Comparison of ENCODE assay signal across 8 cellular contexts in the genomic region with DNA sequence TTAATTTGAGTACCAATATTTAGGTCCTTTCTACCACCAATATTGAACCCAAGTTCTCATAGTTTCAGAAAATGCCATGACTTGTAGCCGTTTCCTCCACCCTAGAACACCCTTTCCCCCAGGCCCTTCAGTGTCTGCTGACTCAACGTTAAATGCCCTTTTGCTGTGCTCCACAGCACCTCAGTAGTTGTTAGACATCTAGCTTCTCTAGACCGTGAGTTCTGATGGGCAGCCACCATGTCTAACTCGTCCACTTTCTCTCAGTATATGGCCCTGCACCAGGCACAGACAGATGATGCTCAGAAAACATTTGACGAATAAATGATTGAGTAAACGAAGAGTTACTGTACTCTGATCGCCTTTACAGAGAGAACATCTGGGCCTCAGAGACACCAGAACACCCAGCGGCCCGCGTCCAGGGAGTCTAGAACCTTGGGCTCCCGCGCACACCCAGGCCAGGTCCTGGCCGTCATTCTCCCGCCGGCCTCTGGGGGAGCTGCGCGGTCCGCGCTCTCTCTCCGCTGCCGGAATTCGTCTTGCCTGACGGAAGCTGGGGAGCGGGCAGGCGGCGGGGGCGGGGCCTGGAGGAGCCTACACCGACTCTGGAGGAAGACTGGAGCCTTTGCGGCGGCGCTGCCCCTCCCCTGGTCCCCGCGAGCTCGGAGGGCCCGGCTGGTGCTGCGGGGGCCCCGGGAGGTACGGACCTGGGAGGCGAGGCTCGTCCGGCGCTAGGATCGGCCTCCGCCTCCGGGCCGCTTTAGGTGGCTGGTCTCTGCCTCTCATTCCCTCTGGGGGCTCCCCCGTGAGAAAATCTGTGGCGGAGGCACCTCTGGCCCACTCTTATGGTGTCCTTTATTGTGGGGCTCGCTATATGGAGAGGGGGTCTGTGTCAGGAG. TPM values are rescaled to one million over a fixed set of nuclear protein-coding genes. Genes with fewer than 3 reads are reported as not detected.
A peak's percentile ranks its signal among the peaks of the same experiment; 100 is the strongest.
DNase-seq lines count a peak whose midpoint lies in the region; ATAC-seq and TF ChIP-seq lines count a peak whose summit lies in the region.

A gene (plus strand): TSS at position 582 of the 896 bp plus-strand sequence. CDS start 1,488 bp downstream, outside the sequence.

- H3K4me3 ChIP-seq in kidney epithelial cell (ENCODE audit: low read depth, low read length), result peak within 1 kb of the TSS; percentile 92

- H3K27me3 ChIP-seq in kidney epithelial cell (ENCODE audit: control insufficient read depth, insufficient read depth, low read length), result no peaks in the 10 kb centered on the region

- no peaks in the 10 kb centered on the region for H3K27me3 Mint-ChIP-seq in central memory CD8-positive, alpha-beta T cell

- peak; percentile 48 for ATAC-seq in GM18861 (IDR thresholded peaks at IDR 0.05; ENCODE audit: unreplicated experiment)
- peak; percentile 57 for ATAC-seq in HG03196 (IDR thresholded peaks at IDR 0.05; ENCODE audit: unreplicated experiment)
- peak; percentile 71 to 75 for ATAC-seq in activated CD4-positive, CD25-positive, alpha-beta regulatory T cell treated with anti-CD3 and anti-CD28 coated beads, Interleukin-2, amount 50 U/mL, for 24 hours
- peak; percentile 72 for ATAC-seq in central memory CD8-positive, alpha-beta T cell (replicated peaks; ENCODE audit: extremely low read depth, poor library complexity, severe bottlenecking)

- peak within 1 kb of the TSS; percentile 99 for H3K4me3 Mint-ChIP-seq in central memory CD8-positive, alpha-beta T cell

- no peaks in the 10 kb centered on the region for H3K9me3 Mint-ChIP-seq in central memory CD8-positive, alpha-beta T cell

- peaks cover 31% of the 10 kb centered on the region for H3K36me3 Mint-ChIP-seq in central memory CD8-positive, alpha-beta T cell (ENCODE audit: insufficient read depth)

- peak within 1 kb of the TSS; percentile 79 for H3K27ac Mint-ChIP-seq in central memory CD8-positive, alpha-beta T cell (ENCODE audit: low read depth)

- TF ChIP-seq CTCF in kidney epithelial cell (IDR thresholded peaks at IDR 0.05; ENCODE audit: insufficient read depth, low read length, poor library complexity, severe bottlenecking), result peak; percentile 88

- peaks cover 1% of the 10 kb centered on the region for H3K36me3 ChIP-seq in kidney epithelial cell (ENCODE audit: control insufficient read depth, insufficient read depth, low read length)

- peaks cover 61% of the 10 kb centered on the region for H3K4me1 Mint-ChIP-seq in central memory CD8-positive, alpha-beta T cell

- DNase-seq in 8988T, result peak; percentile 88
- peak; percentile 79 to 90 for DNase-seq in NCI-H446 (lab: John Stamatoyannopoulos, UW)
- DNase-seq in central memory CD8-positive, alpha-beta T cell (ENCODE audit: low spot score in 2 of 2), result peak; percentile 79 to 82
- DNase-seq in kidney epithelial cell (ENCODE audit: low read depth), result peak; percentile 49
- DNase-seq in stimulated activated CD4-positive, alpha-beta T cell treated with anti-CD3 and anti-CD28 coated beads, Interleukin-15, amount 100 ng/mL, for 24 hours, result peak; percentile 97

RNA-seq across cellular contexts. Expression of the gene that starts here (rescaled TPM):
- total RNA-seq in kidney epithelial cell, result 74.4 and 77.8 TPM in 2 replicates

Comparison
In these comparisons a context has a peak if more than half of its experiments do, and no peak if none do; other contexts are left out.
1. Peak in every context shown above with its lines: DNase-seq, ATAC-seq and H3K4me3 ChIP-seq.